In genomic region chr15:57872281-57873010, GRCh38 we compare ENCODE assay signal across 21 cellular contexts.
"Had no signal": no experiment of that assay in that cellular context is flagged by ENCODE, and none has a peak within 500 bp of the region (broad histone marks: within the 10 kb centered on the region; RNA-seq: fewer than 3 reads in every experiment).

No MANE protein-coding gene starts in this region.

- H3K4me1 ChIP-seq: esophagus squamous epithelium, gastroesophageal sphincter, left ventricle myocardium inferior, lower lobe of right lung, psoas muscle, stomach, transverse colon had no signal

- H3K27ac ChIP-seq: epithelial cell of prostate, esophagus squamous epithelium, gastroesophageal sphincter, left ventricle myocardium inferior, lower lobe of right lung, neutrophil, psoas muscle, skin epidermis, stomach, thoracic aorta, transverse colon had no signal

- DNase-seq: effector memory CD8-positive, alpha-beta T cell; esophagus squamous epithelium; foreskin fibroblast; immature natural killer cell; left ventricle myocardium inferior; lower lobe of right lung; mesenchymal stem cell; naive thymus-derived CD4-positive, alpha-beta T cell; nephron progenitor cell; psoas muscle; stimulated activated CD4-positive, alpha-beta T cell treated with anti-CD3 and anti-CD28 coated beads, Interleukin-12 subunit alpha, Interleukin-12 subunit beta, amount 100 ng/mL, for 4 hours; stimulated activated naive CD4-positive, alpha-beta T cell; stomach; substantia nigra; transverse colon had no signal

- H3K9me3 ChIP-seq: neutrophil had no signal

- H3K4me3 ChIP-seq: esophagus squamous epithelium, gastroesophageal sphincter, left ventricle myocardium inferior, lower lobe of right lung, psoas muscle, skin epidermis, stomach, thoracic aorta, transverse colon had no signal

- ATAC-seq: effector memory CD8-positive, alpha-beta T cell; gastroesophageal sphincter; lower lobe of right lung; naive thymus-derived CD4-positive, alpha-beta T cell; psoas muscle; sciatic nerve had no signal

- H3K36me3 ChIP-seq: esophagus squamous epithelium, gastroesophageal sphincter, left ventricle myocardium inferior, lower lobe of right lung, neutrophil, stomach, thoracic aorta, transverse colon had no signal
